ENCODE assay signal across 10 cellular contexts in genomic region chr3:184160456-184160855, GRCh38. TPM values are rescaled to one million over a fixed set of nuclear protein-coding genes. Genes with fewer than 3 reads are reported as not detected.
DNase-seq lines count a peak whose midpoint lies in the region; ATAC-seq, FAIRE-seq and TF ChIP-seq lines count a peak whose summit lies in the region.
"Had no signal": no experiment of that assay in that cellular context is flagged by ENCODE, and none has a peak within 500 bp of the region (broad histone marks: within the 10 kb centered on the region; RNA-seq: fewer than 3 reads in every experiment).

No MANE protein-coding gene starts in this region.

- peaks cover 21% of the 10 kb centered on the region for H3K4me1 Mint-ChIP-seq in activated CD4-positive, alpha-beta T cell treated with anti-CD3 and anti-CD28 coated beads, Interleukin-2, amount 10 ng/mL, durations not matched to agents 24 days and 14 days

- no peak for DNase-seq in RWPE1 (ENCODE audit: low spot score)
- peak in 1 of 2 donors; percentile 66 for DNase-seq in cardiac muscle cell (ENCODE audit: low read depth in 1 of 2, low spot score in 1 of 2)
- DNase-seq in stomach = no peak
- no peak for DNase-seq in GM19239 (ENCODE audit: insufficient read length, low spot score)
- DNase-seq in activated CD4-positive, alpha-beta T cell treated with anti-CD3 and anti-CD28 coated beads, Interleukin-2, amount 10 ng/mL, durations not matched to agents 24 days and 14 days = no peak
- DNase-seq: activated gamma-delta T cell treated with Interleukin-2 at 50 U/mL for 16 hours, nephron progenitor cell had no signal

- H3K27me3 ChIP-seq in cardiac muscle cell = no peaks in the 10 kb centered on the region
- no peaks in the 10 kb centered on the region for H3K27me3 ChIP-seq in stomach

- H3K4me1 ChIP-seq in cardiac muscle cell (ENCODE audit: low read depth) (peaks cover 12% of the 10 kb centered on the region), stomach (peaks cover 34 to 77% (median 55%) of the 10 kb centered on the region in 4 donors)

- ATAC-seq in GM19351 (IDR thresholded peaks at IDR 0.05; ENCODE audit: unreplicated experiment) = peak; percentile 50
- ATAC-seq in GM21529 (IDR thresholded peaks at IDR 0.05; ENCODE audit: unreplicated experiment) = no peak

- POLR2A ChIA-PET in RWPE1 (lab: Yijun Ruan, JAX; ENCODE audit: low non-redundant PET) = no interaction called here

- peaks cover 16% of the 10 kb centered on the region for H3K36me3 Mint-ChIP-seq in activated CD4-positive, alpha-beta T cell treated with anti-CD3 and anti-CD28 coated beads, Interleukin-2, amount 10 ng/mL, durations not matched to agents 24 days and 14 days (ENCODE audit: low read depth)

- H3K9me3 Mint-ChIP-seq in activated CD4-positive, alpha-beta T cell treated with anti-CD3 and anti-CD28 coated beads, Interleukin-2, amount 10 ng/mL, durations not matched to agents 24 days and 14 days = no peaks in the 10 kb centered on the region
- H3K9me3 Mint-ChIP-seq: nephron progenitor cell; T-helper 2 cell treated with Interferon-gamma antibody and Interleukin-4, amounts not matched to agents 5 μg/mL and 100 μg/mL, for 36 hours had no signal

- H3K4me3 ChIP-seq in cardiac muscle cell (no peak overlapping the region), stomach (no peak overlapping the region)

- no peak overlapping the region for H3K4me3 Mint-ChIP-seq in activated CD4-positive, alpha-beta T cell treated with anti-CD3 and anti-CD28 coated beads, Interleukin-2, amount 10 ng/mL, durations not matched to agents 24 days and 14 days
- H3K4me3 Mint-ChIP-seq: nephron progenitor cell; T-helper 2 cell treated with Interferon-gamma antibody and Interleukin-4, amounts not matched to agents 5 μg/mL and 100 μg/mL, for 36 hours had no signal

- TF ChIP-seq CTCF in RWPE1 (conservative IDR thresholded peaks at IDR 0.05; ENCODE audit: low read depth) (no peak), cardiac muscle cell (IDR thresholded peaks at IDR 0.05; ENCODE audit: low read depth, low read length) (no peak), stomach (IDR thresholded peaks at IDR 0.05) (no peak)

- H3K9me3 ChIP-seq in cardiac muscle cell (ENCODE audit: low read depth) (no peaks in the 10 kb centered on the region), stomach (no peaks in the 10 kb centered on the region)

- intact Hi-C loops in stomach (cut with DNase I; ENCODE audit: low total_unique reads) = no loop called here
- intact Hi-C loops in activated CD4-positive, alpha-beta T cell treated with anti-CD3 and anti-CD28 coated beads, Interleukin-2, amount 10 ng/mL, durations not matched to agents 24 days and 14 days (cut with micrococcal nuclease) = no loop called here

- CTCF ChIA-PET in RWPE1 (lab: Yijun Ruan, JAX) = interaction anchor here (0.6 to 0.8 kb wide), 2 partner anchors 82 to 129 kb away, joined by 3 to 5 read pairs; no protein-coding TSS in a partner anchor

- TF ChIP-seq EP300 in stomach (IDR thresholded peaks at IDR 0.05) = no peak

- 28 to 49% (median 43%) methylated on average over 2 of the region's 2 CpGs for WGBS in stomach, 5 donors

- H3K36me3 ChIP-seq in cardiac muscle cell (peaks cover 12% of the 10 kb centered on the region), stomach (peaks cover 19 to 36% (median 34%) of the 10 kb centered on the region in 4 donors)

- H3K27ac ChIP-seq in RWPE1 (peak overlapping the region; percentile 24), cardiac muscle cell (peak overlapping the region; percentile 56), stomach (peak overlapping the region in 4 of 5 donors; percentile 55 to 91 (median 58))

- no peak for TF ChIP-seq POLR2A in stomach (IDR thresholded peaks at IDR 0.05)

- FAIRE-seq in GM19239 (lab: Jason Lieb, UNC) = no peak

- H3K27me3 Mint-ChIP-seq in activated CD4-positive, alpha-beta T cell treated with anti-CD3 and anti-CD28 coated beads, Interleukin-2, amount 10 ng/mL, durations not matched to agents 24 days and 14 days = no peaks in the 10 kb centered on the region

- H3K27ac Mint-ChIP-seq in activated CD4-positive, alpha-beta T cell treated with anti-CD3 and anti-CD28 coated beads, Interleukin-2, amount 10 ng/mL, durations not matched to agents 24 days and 14 days = no peak overlapping the region
- H3K27ac Mint-ChIP-seq: T-helper 2 cell treated with Interferon-gamma antibody and Interleukin-4, amounts not matched to agents 5 μg/mL and 100 μg/mL, for 36 hours had no signal

RNA-seq across cellular contexts. Expression of gene DVL3, which starts 5.3 kb away (rescaled TPM):
- total RNA-seq in cardiac muscle cell = 96.3 and 135 TPM in 2 replicates
- polyA plus RNA-seq in cardiac muscle cell = 150 and 180 TPM in 2 replicates
- 100 to 1,000 TPM in 1 of 5 donors, 10 to 100 TPM in 4; 27.9 to 107 (median 55.4) TPM for total RNA-seq in stomach
- polyA plus RNA-seq in stomach = 10 to 100 TPM; 21.2 to 26.4 (median 25.8) TPM
- 49.0 and 54.5 TPM in 2 replicates for total RNA-seq in activated CD4-positive, alpha-beta T cell treated with anti-CD3 and anti-CD28 coated beads, Interleukin-2, amount 10 ng/mL, durations not matched to agents 24 days and 14 days

RNA-seq across cellular contexts. Expression of gene AP2M1, which starts 14.2 kb away (rescaled TPM):
- total RNA-seq in cardiac muscle cell (399 and 408 TPM in 2 replicates), stomach (100 to 1,000 TPM in 4 of 5 donors, 10 to 100 TPM in 1; 96.2 to 204 (median 134) TPM)
- polyA plus RNA-seq in cardiac muscle cell (551 and 577 TPM in 2 replicates), stomach (100 to 1,000 TPM; 143 to 220 (median 208) TPM)
- 241 and 242 TPM in 2 replicates for total RNA-seq in activated CD4-positive, alpha-beta T cell treated with anti-CD3 and anti-CD28 coated beads, Interleukin-2, amount 10 ng/mL, durations not matched to agents 24 days and 14 days

RNA-seq across cellular contexts. Expression of gene EIF2B5, which starts 25.3 kb away (rescaled TPM):
- 38.2 and 82.1 TPM in 2 replicates for total RNA-seq in cardiac muscle cell
- 55.7 and 57.5 TPM in 2 replicates for polyA plus RNA-seq in cardiac muscle cell
- total RNA-seq in stomach = 100 to 1,000 TPM in 1 of 5 donors, 10 to 100 TPM in 3, 1 to 10 TPM in 1; 1.4 to 113 (median 36.5) TPM
- 10 to 100 TPM; 33.0 to 42.0 (median 33.7) TPM for polyA plus RNA-seq in stomach
- total RNA-seq in activated CD4-positive, alpha-beta T cell treated with anti-CD3 and anti-CD28 coated beads, Interleukin-2, amount 10 ng/mL, durations not matched to agents 24 days and 14 days = 72.2 and 74.7 TPM in 2 replicates

RNA-seq across cellular contexts. Expression of gene ABCF3, which starts 25.5 kb away (rescaled TPM):
- 50.2 and 50.7 TPM in 2 replicates for total RNA-seq in cardiac muscle cell
- polyA plus RNA-seq in cardiac muscle cell = 74.4 and 78.5 TPM in 2 replicates
- total RNA-seq in stomach = 100 to 1,000 TPM in 1 of 5 donors, 10 to 100 TPM in 4; 21.6 to 194 (median 55.9) TPM
- polyA plus RNA-seq in stomach = 10 to 100 TPM; 43.4 to 45.0 (median 44.5) TPM
- 66.9 and 67.6 TPM in 2 replicates for total RNA-seq in activated CD4-positive, alpha-beta T cell treated with anti-CD3 and anti-CD28 coated beads, Interleukin-2, amount 10 ng/mL, durations not matched to agents 24 days and 14 days
